In genomic region chr6:13336553-13336952, GRCh38 we compare ENCODE assay signal across 8 cellular contexts. TPM values are rescaled to one million over a fixed set of nuclear protein-coding genes. Genes with fewer than 3 reads are reported as not detected.
DNase-seq lines count a peak whose midpoint lies in the region; ATAC-seq and TF ChIP-seq lines count a peak whose summit lies in the region.

No MANE protein-coding gene starts in this region.

- H3K79me1 ChIP-seq in trophoblast cell (ENCODE audit: low read length), result no peaks in the 10 kb centered on the region

- H3K9me3 ChIP-seq in trophoblast cell (ENCODE audit: insufficient read depth, low read depth, low read length), result peaks cover 3% of the 10 kb centered on the region
- H3K9me3 ChIP-seq in upper lobe of left lung, result no peaks in the 10 kb centered on the region

- H3K4me1 ChIP-seq in trophoblast cell (ENCODE audit: control insufficient read depth in 1 of 2, insufficient read depth in 2 of 2, low read length in 2 of 2) (peaks cover 2 to 3% of the 10 kb centered on the region in 2 experiments), upper lobe of left lung (peaks cover 0 to 4% (median 2%) of the 10 kb centered on the region in 4 donors)

- WGBS in trophoblast cell (ENCODE audit: extremely low coverage, insufficient coverage, insufficient read length), result no CpG with 5 or more reads among the region's 11 CpGs
- WGBS in upper lobe of left lung, 2 donors, result 34 to 36% methylated on average over 11 of the region's 11 CpGs

- H2AFZ ChIP-seq in trophoblast cell (ENCODE audit: insufficient read depth, low read length, poor library complexity), result no peak overlapping the region

- no peak overlapping the region for H2BK12ac ChIP-seq in trophoblast cell (ENCODE audit: low read length)

- no peak overlapping the region for H3K18ac ChIP-seq in trophoblast cell (ENCODE audit: low read length)

- H3K4me3 Mint-ChIP-seq in glutamatergic neuron (ENCODE audit: unreplicated experiment), result no peak overlapping the region

- no peaks in the 10 kb centered on the region for H3K27me3 ChIP-seq in trophoblast cell (ENCODE audit: insufficient read depth, low read length)
- H3K27me3 ChIP-seq in upper lobe of left lung, result no peaks in the 10 kb centered on the region

- H3K27ac ChIP-seq in trophoblast cell (ENCODE audit: low read depth, low read length) (no peak overlapping the region), upper lobe of left lung (no peak overlapping the region)

- no peak overlapping the region for H3K14ac ChIP-seq in trophoblast cell (ENCODE audit: low read length)

- no peaks in the 10 kb centered on the region for H3K36me3 Mint-ChIP-seq in glutamatergic neuron (ENCODE audit: unreplicated experiment)

- POLR2A ChIA-PET in GM10248 (lab: Yijun Ruan, JAX), result no interaction called here

- no peaks in the 10 kb centered on the region for H3K4me1 Mint-ChIP-seq in glutamatergic neuron (ENCODE audit: low read depth, unreplicated experiment)

- no peak overlapping the region for H2BK120ac ChIP-seq in trophoblast cell (ENCODE audit: insufficient read depth, low read length, poor library complexity)

- H2AK5ac ChIP-seq in trophoblast cell (ENCODE audit: low read length), result no peak overlapping the region

- CTCF ChIA-PET in GM10248 (lab: Yijun Ruan, JAX), result interaction anchor here (0.7 to 3.5 kb wide), 12 partner anchors 9 to 205 kb away, joined by 3 to 21 read pairs (median 4); partner anchors contain the start of gene TBC1D7

- no peak overlapping the region for H4K8ac ChIP-seq in trophoblast cell (ENCODE audit: low read depth, low read length)

- peak overlapping the region; percentile 34 for H3K27ac Mint-ChIP-seq in glutamatergic neuron (ENCODE audit: unreplicated experiment)

- H4K12ac ChIP-seq in trophoblast cell (ENCODE audit: low read depth, low read length), result no peak overlapping the region

- TF ChIP-seq CTCF in GM10248 (IDR thresholded peaks at IDR 0.05; ENCODE audit: control extremely low read depth, extremely low read depth, low read depth, missing control alignments) (peak; percentile 88), glutamatergic neuron (IDR thresholded peaks at IDR 0.05; ENCODE audit: partially characterized antibody, unreplicated experiment) (peak; percentile 93), upper lobe of left lung (IDR thresholded peaks at IDR 0.05) (peak; percentile 79 to 96 (median 91))

- H3K4me2 ChIP-seq in trophoblast cell (ENCODE audit: low read length), result no peak overlapping the region

- H3K9ac ChIP-seq in trophoblast cell (ENCODE audit: low read length), result no peak overlapping the region

- H3K9me3 Mint-ChIP-seq in glutamatergic neuron (ENCODE audit: unreplicated experiment), result no peaks in the 10 kb centered on the region

- no peak overlapping the region for H3K23ac ChIP-seq in trophoblast cell (ENCODE audit: low read length)

- peak; percentile 93 for ATAC-seq in SK-N-SH treated with all-trans-retinoic acid at 6 μM for 48 hours
- peak; percentile 87 to 95 for ATAC-seq in upper lobe of left lung (ENCODE audit: low FRiP score in 2 of 2)
- no peak for ATAC-seq in GM19328 (IDR thresholded peaks at IDR 0.05; ENCODE audit: unreplicated experiment)

- H2BK5ac ChIP-seq in trophoblast cell (ENCODE audit: low read depth, low read length, poor library complexity), result no peak overlapping the region

- no peaks in the 10 kb centered on the region for H3K79me2 ChIP-seq in trophoblast cell (ENCODE audit: control insufficient read depth, insufficient read depth, low read length, poor library complexity)

- TF ChIP-seq POLR2A in upper lobe of left lung (IDR thresholded peaks at IDR 0.05), result no peak

- no peak overlapping the region for H4K91ac ChIP-seq in trophoblast cell (ENCODE audit: low read depth, low read length)

- TF ChIP-seq EP300 in upper lobe of left lung (IDR thresholded peaks at IDR 0.05), result no peak

- H3K4ac ChIP-seq in trophoblast cell (ENCODE audit: low read depth, low read length), result no peak overlapping the region

- peak; percentile 68 for DNase-seq in GM10248 (ENCODE audit: extremely low spot score)
- peak; percentile 30 for DNase-seq in NCI-H1092 treated with DMSO at 0.1 percent for 48 hours (lab: John Stamatoyannopoulos, UW)
- peak; percentile 80 for DNase-seq in activated naive CD4-positive, alpha-beta T cell treated with anti-CD3 and anti-CD28 coated beads, Interleukin-2, amount 50 U/mL, for 16 hours
- DNase-seq in glutamatergic neuron, result peak; percentile 92
- DNase-seq in trophoblast cell, result peak; percentile 88 to 96
- DNase-seq in upper lobe of left lung, result peak in 1 of 2 donors; percentile 74

- no peaks in the 10 kb centered on the region for H3K36me3 ChIP-seq in trophoblast cell (ENCODE audit: control insufficient read depth in 1 of 2, insufficient read depth in 2 of 2, low read length in 2 of 2)
- no peaks in the 10 kb centered on the region for H3K36me3 ChIP-seq in upper lobe of left lung

- H3K4me3 ChIP-seq in trophoblast cell (ENCODE audit: low read depth, low read length) (no peak overlapping the region), upper lobe of left lung (no peak overlapping the region)

- H3K27me3 Mint-ChIP-seq in glutamatergic neuron (ENCODE audit: unreplicated experiment), result peaks cover 1% of the 10 kb centered on the region

TF ChIP-seq in SK-N-SH treated with all-trans-retinoic acid at 6 μM for 48 hours, 23 proteins besides CTCF, POLR2A, EP300 and RAD21 (continues in another document):
- TF ChIP-seq CSRNP3 (CRISPR knock-in tag; IDR thresholded peaks at IDR 0.05) (no peak), ZNF8 (CRISPR knock-in tag; IDR thresholded peaks at IDR 0.05) (no peak), ZFP30 (CRISPR knock-in tag; IDR thresholded peaks at IDR 0.05) (no peak), RARB (CRISPR knock-in tag; IDR thresholded peaks at IDR 0.05) (no peak), ZNF565 (CRISPR knock-in tag; conservative IDR thresholded peaks at IDR 0.05; ENCODE audit: low read depth) (no peak), OSR1 (CRISPR knock-in tag; IDR thresholded peaks at IDR 0.05) (no peak), ISL1 (CRISPR knock-in tag; IDR thresholded peaks at IDR 0.05) (no peak), ESRRG (CRISPR knock-in tag; IDR thresholded peaks at IDR 0.05) (no peak), ZFP3 (CRISPR knock-in tag; IDR thresholded peaks at IDR 0.05) (no peak), CSDC2 (CRISPR knock-in tag; IDR thresholded peaks at IDR 0.05) (no peak)
- TF ChIP-seq, protein P1, sequence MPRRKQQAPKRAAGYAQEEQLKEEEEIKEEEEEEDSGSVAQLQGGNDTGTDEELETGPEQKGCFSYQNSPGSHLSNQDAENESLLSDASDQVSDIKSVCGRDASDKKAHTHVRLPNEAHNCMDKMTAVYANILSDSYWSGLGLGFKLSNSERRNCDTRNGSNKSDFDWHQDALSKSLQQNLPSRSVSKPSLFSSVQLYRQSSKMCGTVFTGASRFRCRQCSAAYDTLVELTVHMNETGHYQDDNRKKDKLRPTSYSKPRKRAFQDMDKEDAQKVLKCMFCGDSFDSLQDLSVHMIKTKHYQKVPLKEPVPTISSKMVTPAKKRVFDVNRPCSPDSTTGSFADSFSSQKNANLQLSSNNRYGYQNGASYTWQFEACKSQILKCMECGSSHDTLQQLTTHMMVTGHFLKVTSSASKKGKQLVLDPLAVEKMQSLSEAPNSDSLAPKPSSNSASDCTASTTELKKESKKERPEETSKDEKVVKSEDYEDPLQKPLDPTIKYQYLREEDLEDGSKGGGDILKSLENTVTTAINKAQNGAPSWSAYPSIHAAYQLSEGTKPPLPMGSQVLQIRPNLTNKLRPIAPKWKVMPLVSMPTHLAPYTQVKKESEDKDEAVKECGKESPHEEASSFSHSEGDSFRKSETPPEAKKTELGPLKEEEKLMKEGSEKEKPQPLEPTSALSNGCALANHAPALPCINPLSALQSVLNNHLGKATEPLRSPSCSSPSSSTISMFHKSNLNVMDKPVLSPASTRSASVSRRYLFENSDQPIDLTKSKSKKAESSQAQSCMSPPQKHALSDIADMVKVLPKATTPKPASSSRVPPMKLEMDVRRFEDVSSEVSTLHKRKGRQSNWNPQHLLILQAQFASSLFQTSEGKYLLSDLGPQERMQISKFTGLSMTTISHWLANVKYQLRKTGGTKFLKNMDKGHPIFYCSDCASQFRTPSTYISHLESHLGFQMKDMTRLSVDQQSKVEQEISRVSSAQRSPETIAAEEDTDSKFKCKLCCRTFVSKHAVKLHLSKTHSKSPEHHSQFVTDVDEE (CRISPR knock-in tag; IDR thresholded peaks at IDR 0.05), result no peak
- TF ChIP-seq, protein P2, sequence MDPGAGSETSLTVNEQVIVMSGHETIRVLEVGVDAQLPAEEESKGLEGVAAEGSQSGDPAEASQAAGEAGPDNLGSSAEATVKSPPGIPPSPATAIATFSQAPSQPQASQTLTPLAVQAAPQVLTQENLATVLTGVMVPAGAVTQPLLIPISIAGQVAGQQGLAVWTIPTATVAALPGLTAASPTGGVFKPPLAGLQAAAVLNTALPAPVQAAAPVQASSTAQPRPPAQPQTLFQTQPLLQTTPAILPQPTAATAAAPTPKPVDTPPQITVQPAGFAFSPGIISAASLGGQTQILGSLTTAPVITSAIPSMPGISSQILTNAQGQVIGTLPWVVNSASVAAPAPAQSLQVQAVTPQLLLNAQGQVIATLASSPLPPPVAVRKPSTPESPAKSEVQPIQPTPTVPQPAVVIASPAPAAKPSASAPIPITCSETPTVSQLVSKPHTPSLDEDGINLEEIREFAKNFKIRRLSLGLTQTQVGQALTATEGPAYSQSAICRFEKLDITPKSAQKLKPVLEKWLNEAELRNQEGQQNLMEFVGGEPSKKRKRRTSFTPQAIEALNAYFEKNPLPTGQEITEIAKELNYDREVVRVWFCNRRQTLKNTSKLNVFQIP (CRISPR knock-in tag; IDR thresholded peaks at IDR 0.05; ENCODE audit: borderline replicate concordance, low read depth), result no peak

RNA-seq across cellular contexts. Expression of gene TBC1D7, which starts 8.2 kb away (rescaled TPM):
- total RNA-seq in glutamatergic neuron (ENCODE audit: unreplicated experiment) (39.9 TPM), upper lobe of left lung (10 to 100 TPM in 4 of 6 donors, 1 to 10 TPM in 2; 8.1 to 32.5 (median 14.3) TPM)
- polyA plus RNA-seq in trophoblast cell (2013), result 32.2 and 33.6 TPM in 2 replicates
